In the genomic region with DNA sequence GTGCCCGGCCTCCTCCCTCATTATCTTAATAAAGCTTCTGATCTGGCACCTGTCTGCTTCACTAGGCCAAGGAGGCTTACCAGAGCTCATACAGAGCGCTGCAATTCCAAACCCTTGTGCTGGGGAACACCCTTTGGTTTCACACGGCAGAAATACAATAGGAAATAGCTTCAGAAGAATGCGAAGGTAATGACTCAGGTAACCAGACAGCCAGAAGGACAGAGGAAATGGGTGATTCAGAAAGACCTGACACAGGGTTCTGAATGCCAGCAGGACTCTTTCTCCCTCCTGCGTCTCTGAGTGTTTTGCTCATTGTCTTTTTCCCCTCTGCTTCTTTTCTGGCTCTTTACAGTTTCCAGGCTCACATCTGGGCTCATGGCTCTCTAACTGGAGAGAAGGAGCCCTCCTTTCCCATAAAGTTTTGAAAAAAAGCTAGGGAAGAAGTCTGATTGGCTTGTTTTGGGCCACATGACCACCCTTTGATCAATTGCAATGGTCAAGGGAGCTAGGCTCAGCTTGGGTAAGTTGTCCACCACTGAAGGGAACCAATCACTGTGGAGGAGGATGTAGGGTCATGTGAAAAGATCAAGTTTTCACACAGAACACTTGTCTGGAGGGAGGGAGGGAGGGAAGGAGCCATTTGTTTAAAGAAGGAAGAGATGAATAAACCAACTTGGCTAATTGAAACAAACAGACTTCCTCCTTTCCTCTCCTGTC, we compare ENCODE assay signal across 15 cellular contexts.
DNase-seq lines count a peak whose midpoint lies in the region; ATAC-seq, FAIRE-seq and TF ChIP-seq lines count a peak whose summit lies in the region.
"Had no signal": no experiment of that assay in that cellular context is flagged by ENCODE, and none has a peak within 500 bp of the region (broad histone marks: within the 10 kb centered on the region; RNA-seq: fewer than 3 reads in every experiment).

No MANE protein-coding gene starts in this region.

- H3K27me3 ChIP-seq in GM23338 (ENCODE audit: insufficient read depth) (no peaks in the 10 kb centered on the region), astrocyte (ENCODE audit: insufficient read depth, low read length) (no peaks in the 10 kb centered on the region), keratinocyte (ENCODE audit: control insufficient read depth, extremely low read depth, insufficient read depth, low read length) (no peaks in the 10 kb centered on the region), heart right ventricle (no peaks in the 10 kb centered on the region)
- H3K27me3 ChIP-seq: hepatocyte had no signal

- FAIRE-seq in astrocyte (lab: Jason Lieb, UNC) (no peak), keratinocyte (lab: Jason Lieb, UNC) (peak; percentile 97), GM12892 (lab: Jason Lieb, UNC) (no peak)

- H3K9me3 ChIP-seq in astrocyte (ENCODE audit: insufficient read depth, low read depth, low read length) (no peaks in the 10 kb centered on the region), keratinocyte (ENCODE audit: control insufficient read depth, low read depth, low read length) (no peaks in the 10 kb centered on the region), heart right ventricle (no peaks in the 10 kb centered on the region)

- no peaks in the 10 kb centered on the region; the same call in none of the 2 replicates for H3K4me1 ChIP-seq in GM23338 (ENCODE audit: insufficient read depth)
- H3K4me1 ChIP-seq in astrocyte (ENCODE audit: insufficient read depth, low read length) = no peaks in the 10 kb centered on the region
- H3K4me1 ChIP-seq in keratinocyte (ENCODE audit: control insufficient read depth, extremely low read depth, insufficient read depth, low read length) = peaks cover 12% of the 10 kb centered on the region
- H3K4me1 ChIP-seq in heart right ventricle = peaks cover 0 to 10% (median 3%) of the 10 kb centered on the region in 9 donors

- H3K36me3 ChIP-seq in GM23338 (ENCODE audit: insufficient read depth) (no peaks in the 10 kb centered on the region), astrocyte (ENCODE audit: insufficient read depth, low read length) (no peaks in the 10 kb centered on the region), keratinocyte (ENCODE audit: control insufficient read depth in 2 of 2, extremely low read depth in 1 of 2, insufficient read depth in 2 of 2, low read length in 2 of 2) (no peaks in the 10 kb centered on the region), heart right ventricle (no peaks in the 10 kb centered on the region)

- H3K27me3 Mint-ChIP-seq in GM23338 (ENCODE audit: insufficient read depth, low read depth, poor library complexity) = no peaks in the 10 kb centered on the region
- no peaks in the 10 kb centered on the region for H3K27me3 Mint-ChIP-seq in astrocyte (ENCODE audit: low read depth, unreplicated experiment)
- H3K27me3 Mint-ChIP-seq: activated CD8-positive, alpha-beta memory T cell treated with anti-CD3 and anti-CD28 coated beads, Interleukin-2, amount 10 ng/mL, durations not matched to agents 7 days and 5 days; CD4-positive, alpha-beta T cell had no signal

- H3K4me2 ChIP-seq in GM23338 = no peak overlapping the region
- H3K4me2 ChIP-seq in astrocyte (ENCODE audit: low read length) = no peak overlapping the region
- peak overlapping the region; percentile 80 for H3K4me2 ChIP-seq in keratinocyte (ENCODE audit: control insufficient read depth, extremely low read depth, insufficient read depth, low read depth, low read length)
- H3K4me2 ChIP-seq: hepatocyte had no signal

- H3K36me3 Mint-ChIP-seq in GM23338 (ENCODE audit: low read depth) = no peaks in the 10 kb centered on the region
- no peaks in the 10 kb centered on the region for H3K36me3 Mint-ChIP-seq in astrocyte (ENCODE audit: low read depth, unreplicated experiment)
- H3K36me3 Mint-ChIP-seq: activated CD8-positive, alpha-beta memory T cell treated with anti-CD3 and anti-CD28 coated beads, Interleukin-2, amount 10 ng/mL, durations not matched to agents 7 days and 5 days had no signal

- H3K4me3 Mint-ChIP-seq in GM23338 (no peak overlapping the region), astrocyte (ENCODE audit: unreplicated experiment) (no peak overlapping the region)
- H3K4me3 Mint-ChIP-seq: activated CD8-positive, alpha-beta memory T cell treated with anti-CD3 and anti-CD28 coated beads, Interleukin-2, amount 10 ng/mL, durations not matched to agents 7 days and 5 days; CD4-positive, alpha-beta T cell had no signal

- no peak for TF ChIP-seq POLR2A in GM12892 (IDR thresholded peaks at IDR 0.05; ENCODE audit: low read depth, low read length)

- H3K27ac Mint-ChIP-seq in GM23338 = peak overlapping the region; percentile 26; the same call in 1 of the 2 replicates
- no peak overlapping the region for H3K27ac Mint-ChIP-seq in astrocyte (ENCODE audit: unreplicated experiment)
- H3K27ac Mint-ChIP-seq: activated CD8-positive, alpha-beta memory T cell treated with anti-CD3 and anti-CD28 coated beads, Interleukin-2, amount 10 ng/mL, durations not matched to agents 7 days and 5 days; CD4-positive, alpha-beta T cell had no signal

- WGBS in heart right ventricle, 2 donors = 86 to 91% methylated on average over 5 of the region's 5 CpGs

- peak; percentile 81 for DNase-seq in GM23338 (ENCODE audit: low spot score)
- DNase-seq in LoVo (ENCODE audit: low spot score) = peak; percentile 46
- peak; percentile 10 for DNase-seq in astrocyte (ENCODE audit: low read depth)
- DNase-seq in keratinocyte (ENCODE audit: low read depth, low spot score) = peak; percentile 58
- DNase-seq in heart right ventricle = no peak
- no peak for DNase-seq in GM12892 (ENCODE audit: insufficient read length)
- no peak for DNase-seq in hepatic stellate cell (ENCODE audit: low spot score)
- no peak for DNase-seq in amniotic stem cell (lab: John Stamatoyannopoulos, UW)
- DNase-seq: activated CD8-positive, alpha-beta memory T cell treated with anti-CD3 and anti-CD28 coated beads, Interleukin-2, amount 10 ng/mL, durations not matched to agents 7 days and 5 days; anterior cingulate cortex; CD4-positive, alpha-beta T cell; GM23248; NCI-H2029 treated with DMSO at 0.1 percent for 48 hours; T-helper 9 cell had no signal

- H3K9ac ChIP-seq in astrocyte (ENCODE audit: low read length) (no peak overlapping the region), keratinocyte (ENCODE audit: control insufficient read depth, extremely low read depth, insufficient read depth, low read length) (peak overlapping the region; percentile 25)
- H3K9ac ChIP-seq: GM23248 had no signal

- H3K79me2 ChIP-seq in GM23338 (replicated peaks; ENCODE audit: insufficient read depth) (no peaks in the 10 kb centered on the region), astrocyte (ENCODE audit: insufficient read depth, low read length) (no peaks in the 10 kb centered on the region), keratinocyte (ENCODE audit: control insufficient read depth, insufficient read depth, low read length) (no peaks in the 10 kb centered on the region)
- H3K79me2 ChIP-seq: hepatocyte had no signal

- H4K20me1 ChIP-seq in GM23338 (replicated peaks; ENCODE audit: insufficient read depth) (no peaks in the 10 kb centered on the region), astrocyte (ENCODE audit: insufficient read depth, low read length) (no peaks in the 10 kb centered on the region), keratinocyte (ENCODE audit: control insufficient read depth, extremely low read depth, insufficient read depth, low read length) (no peaks in the 10 kb centered on the region)

- dilution Hi-C loops in keratinocyte (cut with MboI; ENCODE audit: extremely low pct_ligation_motif_present, low sequenced_read_pairs) = no loop called here

- H2AFZ ChIP-seq in GM23338 (no peak overlapping the region), astrocyte (ENCODE audit: low read depth, low read length) (no peak overlapping the region), keratinocyte (ENCODE audit: control insufficient read depth, low read length) (peak overlapping the region; percentile 88)
- H2AFZ ChIP-seq: GM23248, hepatocyte had no signal

- H3K9me1 ChIP-seq in keratinocyte (ENCODE audit: control insufficient read depth, extremely low read depth, insufficient read depth, low read length) = no peaks in the 10 kb centered on the region

- H3K4me1 Mint-ChIP-seq in GM23338 = peaks cover 15% of the 10 kb centered on the region
- peaks cover 13% of the 10 kb centered on the region for H3K4me1 Mint-ChIP-seq in astrocyte (ENCODE audit: low read depth, unreplicated experiment)

- H3K9me2 ChIP-seq in GM23338 (ENCODE audit: insufficient read depth) = no peaks in the 10 kb centered on the region

- TF ChIP-seq CTCF in GM23338 (conservative IDR thresholded peaks at IDR 0.05; ENCODE audit: low read depth in 2 of 2) = no peak
- no peak for TF ChIP-seq CTCF in astrocyte (IDR thresholded peaks at IDR 0.05; ENCODE audit: insufficient read depth, low read depth, low read length)
- no peak for TF ChIP-seq CTCF in keratinocyte (optimal IDR thresholded peaks at IDR 0.05 in 1 of 3, IDR thresholded peaks at IDR 0.05 in 1 of 3, conservative IDR thresholded peaks at IDR 0.05 in 1 of 3; ENCODE audit: extremely low read depth in 1 of 3, insufficient read depth in 2 of 3, low read length in 3 of 3)
- TF ChIP-seq CTCF in heart right ventricle (IDR thresholded peaks at IDR 0.05) = no peak

- H3K4me3 ChIP-seq in GM23338 (no peak overlapping the region), astrocyte (ENCODE audit: insufficient read depth, low read depth, low read length) (no peak overlapping the region), keratinocyte (ENCODE audit: control insufficient read depth in 2 of 3, extremely low read depth in 1 of 3, insufficient read depth in 2 of 3, low read depth in 1 of 3, low read length in 3 of 3) (no peak overlapping the region), heart right ventricle (no peak overlapping the region)
- H3K4me3 ChIP-seq: GM23248, hepatocyte had no signal

- H3F3A ChIP-seq in GM23338 (replicated peaks; ENCODE audit: low read depth) = no peaks in the 10 kb centered on the region

- intact Hi-C loops in heart right ventricle (cut with DNase I) = loop anchor here (2.0 to 10.0 kb wide), 7 partner anchors 234 to 706 kb away; a partner anchor contains a TSS

- ATAC-seq in GM23338 (peak; percentile 82), heart right ventricle (no peak)

- H3K9me3 Mint-ChIP-seq in GM23338 = no peaks in the 10 kb centered on the region
- no peaks in the 10 kb centered on the region for H3K9me3 Mint-ChIP-seq in astrocyte (ENCODE audit: unreplicated experiment)
- H3K9me3 Mint-ChIP-seq: CD4-positive, alpha-beta T cell had no signal

- H3K27ac ChIP-seq in GM23338 (ENCODE audit: low read depth) (peak overlapping the region; percentile 23; the same call in 1 of the 2 replicates), astrocyte (ENCODE audit: low read depth, low read length) (no peak overlapping the region), keratinocyte (ENCODE audit: control insufficient read depth, insufficient read depth, low read length) (peak overlapping the region; percentile 74), heart right ventricle (no peak overlapping the region)
- H3K27ac ChIP-seq: GM23248, hepatocyte had no signal

TF ChIP-seq in GM23338, 12 proteins besides CTCF, POLR2A, EP300 and RAD21 (continues in another document):
- TF ChIP-seq ZNF331 (CRISPR knock-in tag; IDR thresholded peaks at IDR 0.05; ENCODE audit: low read depth) (no peak), NANOG (IDR thresholded peaks at IDR 0.05; ENCODE audit: borderline replicate concordance) (peak; percentile 64; the same call in 1 of the 2 replicates)

Comparison
In these comparisons a context has a peak if more than half of its experiments do, and no peak if none do; other contexts are left out.
1. DNase-seq: peak in GM23338 (single experiment), LoVo (single experiment), astrocyte (single experiment) and keratinocyte (single experiment); none in heart right ventricle (0 of 2), GM12892 (single experiment), hepatic stellate cell (single experiment) and amniotic stem cell (single experiment).
2. H3K27ac ChIP-seq: peak in GM23338 (single experiment) and keratinocyte (single experiment); none in astrocyte (single experiment) and heart right ventricle (0 of 10).